In genomic region chr3:197737319-197737649, GRCh38 we compare ENCODE assay signal across 8 cellular contexts. TPM values are rescaled to one million over a fixed set of nuclear protein-coding genes. Genes with fewer than 3 reads are reported as not detected.
DNase-seq lines count a peak whose midpoint lies in the region; ATAC-seq and TF ChIP-seq lines count a peak whose summit lies in the region.

No MANE protein-coding gene starts in this region.

- no peak overlapping the region for H2AK5ac ChIP-seq in mesenchymal stem cell (ENCODE audit: low read length, severe bottlenecking)

- H3K4me1 ChIP-seq in HUES6 (ENCODE audit: control insufficient read depth, insufficient read depth, low read length), result no peaks in the 10 kb centered on the region; the same call in 1 of the 2 replicates
- H3K4me1 ChIP-seq in mesenchymal stem cell (ENCODE audit: control insufficient read depth, insufficient read depth, low read depth, low read length), result peaks cover 7% of the 10 kb centered on the region

- no peak overlapping the region for H2BK120ac ChIP-seq in mesenchymal stem cell (ENCODE audit: low read depth, low read length)

- 2% methylated on average over 6 of the region's 6 CpGs for WGBS in mesenchymal stem cell

- H2AFZ ChIP-seq in mesenchymal stem cell (ENCODE audit: low read depth, low read length), result peak overlapping the region; percentile 67

- in situ Hi-C loops in brain microvascular endothelial cell (cut with HindIII; ENCODE audit: low pct_ligation_motif_present, low sequenced_read_pairs), result no loop called here

- no peak overlapping the region for H2BK15ac ChIP-seq in mesenchymal stem cell (ENCODE audit: low read depth, poor library complexity, severe bottlenecking)

- H3K4me3 ChIP-seq in HUES6 (ENCODE audit: low read depth, low read length) (peak overlapping the region; percentile 95), brain microvascular endothelial cell (ENCODE audit: low read depth, low read length) (peak overlapping the region; percentile 75), mesenchymal stem cell (ENCODE audit: insufficient read depth in 1 of 2, low read depth in 1 of 2, low read length in 2 of 2) (peak overlapping the region; percentile 63 to 99)

- H3K4me2 ChIP-seq in mesenchymal stem cell (ENCODE audit: low read length, poor library complexity, severe bottlenecking), result peak overlapping the region; percentile 87

- no peak overlapping the region for H4K91ac ChIP-seq in mesenchymal stem cell (ENCODE audit: low read length)

- DNase-seq in brain microvascular endothelial cell (no peak), mesenchymal stem cell (no peak), SW480 (ENCODE audit: low spot score) (no peak), NCI-H2171 (lab: John Stamatoyannopoulos, UW) (no peak), NCI-H1417 (lab: John Stamatoyannopoulos, UW) (no peak)

- no peak overlapping the region for H2BK12ac ChIP-seq in mesenchymal stem cell (ENCODE audit: low read length in 2 of 2)

- H3K9ac ChIP-seq in HUES6 (ENCODE audit: low read length) (peak overlapping the region; percentile 59), mesenchymal stem cell (ENCODE audit: low read length) (peak overlapping the region; percentile 81)

- H4K8ac ChIP-seq in mesenchymal stem cell (ENCODE audit: low read length), result peak overlapping the region; percentile 81

- H3K27me3 ChIP-seq in HUES6 (ENCODE audit: control insufficient read depth, insufficient read depth, low read length) (no peaks in the 10 kb centered on the region), brain microvascular endothelial cell (replicated peaks) (no peaks in the 10 kb centered on the region), mesenchymal stem cell (ENCODE audit: control insufficient read depth in 1 of 2, insufficient read depth in 1 of 2, low read length in 2 of 2) (no peaks in the 10 kb centered on the region)

- H3K27ac ChIP-seq in 22Rv1 (peak overlapping the region; percentile 83), HUES6 (ENCODE audit: low read depth, low read length) (peak overlapping the region; percentile 45; the same call in 1 of the 2 replicates), brain microvascular endothelial cell (no peak overlapping the region), mesenchymal stem cell (ENCODE audit: low read length, poor library complexity, severe bottlenecking) (peak overlapping the region; percentile 68)

- H3K9me3 ChIP-seq in HUES6 (ENCODE audit: control insufficient read depth, insufficient read depth, low read depth, low read length), result no peaks in the 10 kb centered on the region
- no peaks in the 10 kb centered on the region for H3K9me3 ChIP-seq in mesenchymal stem cell (ENCODE audit: control insufficient read depth, low read length)

- peak overlapping the region; percentile 5 to 49 for H3K4ac ChIP-seq in mesenchymal stem cell (ENCODE audit: low read depth in 1 of 2, low read length in 2 of 2)

- H3K18ac ChIP-seq in mesenchymal stem cell (ENCODE audit: low read depth in 1 of 2, low read length in 2 of 2), result peak overlapping the region in 1 of 2 experiments; percentile 32

- ATAC-seq in GM21723 (IDR thresholded peaks at IDR 0.05; ENCODE audit: unreplicated experiment), result no peak

- no peak for TF ChIP-seq CTCF in 22Rv1 (IDR thresholded peaks at IDR 0.05)
- no peak for TF ChIP-seq CTCF in brain microvascular endothelial cell (IDR thresholded peaks at IDR 0.05; ENCODE audit: low read depth, low read length, missing control alignments)

- H3K36me3 ChIP-seq in HUES6 (ENCODE audit: control insufficient read depth, insufficient read depth, low read length) (no peaks in the 10 kb centered on the region), brain microvascular endothelial cell (replicated peaks) (no peaks in the 10 kb centered on the region), mesenchymal stem cell (ENCODE audit: control insufficient read depth in 1 of 2, insufficient read depth in 2 of 2, low read depth in 1 of 2, low read length in 2 of 2) (no peaks in the 10 kb centered on the region)

- H3K79me1 ChIP-seq in mesenchymal stem cell (replicated peaks; ENCODE audit: low read length, poor library complexity, severe bottlenecking), result peaks cover 12% of the 10 kb centered on the region

- no peak overlapping the region for H3K23ac ChIP-seq in mesenchymal stem cell (ENCODE audit: low read length in 2 of 2)

- no peak overlapping the region for H3K14ac ChIP-seq in mesenchymal stem cell (ENCODE audit: low read length in 2 of 2)

- no peak overlapping the region for H2BK5ac ChIP-seq in mesenchymal stem cell (ENCODE audit: low read depth, low read length, poor library complexity, severe bottlenecking)

RNA-seq across cellular contexts. Expression of gene RUBCN, which starts 0.6 kb away (rescaled TPM):
- polyA plus RNA-seq in mesenchymal stem cell (2013, experiment 1 of 2), result 13.0 TPM
- 12.6 TPM for polyA plus RNA-seq in mesenchymal stem cell (2013, experiment 2 of 2)

RNA-seq across cellular contexts. Expression of gene FYTTD1, which starts 12.4 kb away (rescaled TPM):
- polyA plus RNA-seq in mesenchymal stem cell (2013, experiment 1 of 2), result 55.2 TPM
- 56.7 TPM for polyA plus RNA-seq in mesenchymal stem cell (2013, experiment 2 of 2)

RNA-seq across cellular contexts. Expression of gene LRCH3, which starts 53.8 kb away (rescaled TPM):
- polyA plus RNA-seq in mesenchymal stem cell (2013, experiment 1 of 2), result 26.9 TPM
- 26.2 TPM for polyA plus RNA-seq in mesenchymal stem cell (2013, experiment 2 of 2)
